Comparison of ENCODE assay signal across 16 cellular contexts in the genomic region with DNA sequence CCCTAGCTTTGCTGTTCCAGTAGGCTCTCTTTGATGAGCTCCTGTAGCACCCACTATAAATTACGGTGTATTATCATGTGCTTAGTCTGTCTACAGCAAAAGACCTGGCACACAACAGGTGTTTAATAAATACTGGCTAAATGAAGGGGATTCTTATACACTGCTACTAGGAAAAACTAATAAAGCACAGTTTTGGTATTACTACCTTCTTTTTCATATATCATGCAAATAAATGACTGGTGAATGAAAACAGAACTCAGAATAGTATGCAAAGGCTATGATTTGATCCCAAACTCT.
"Had no signal": no experiment of that assay in that cellular context is flagged by ENCODE, and none has a peak within 500 bp of the region (broad histone marks: within the 10 kb centered on the region; RNA-seq: fewer than 3 reads in every experiment).

No MANE protein-coding gene starts in this region.

- H3K9me3 Mint-ChIP-seq: immature natural killer cell; naive thymus-derived CD4-positive, alpha-beta T cell; stimulated activated effector memory CD8-positive, alpha-beta T cell treated with anti-CD3 and anti-CD28 coated beads, Interleukin-12 subunit alpha, Interleukin-12 subunit beta, amount 100 ng/mL, for 72 hours; type B pancreatic cell had no signal

- DNase-seq: activated CD8-positive, alpha-beta memory T cell treated with anti-CD3 and anti-CD28 coated beads for 24 hours; activated CD8-positive, alpha-beta memory T cell treated with anti-CD3 and anti-CD28 coated beads, Interleukin-2, amount 50 U/mL, for 48 hours; aorta; brain microvascular endothelial cell; central memory CD4-positive, alpha-beta T cell; dorsolateral prefrontal cortex; immature natural killer cell; left ventricle myocardium superior; naive thymus-derived CD4-positive, alpha-beta T cell; sigmoid colon; stimulated activated CD4-positive, alpha-beta T cell treated with anti-CD3 and anti-CD28 coated beads, Interleukin-4, amount 100 ng/mL, for 24 hours; testis had no signal

- H3K27ac Mint-ChIP-seq: stimulated activated effector memory CD8-positive, alpha-beta T cell treated with anti-CD3 and anti-CD28 coated beads, Interleukin-12 subunit alpha, Interleukin-12 subunit beta, amount 100 ng/mL, for 72 hours; type B pancreatic cell had no signal

- H3K27me3 Mint-ChIP-seq: naive thymus-derived CD4-positive, alpha-beta T cell; type B pancreatic cell had no signal

- H3K9me3 ChIP-seq: pancreas, sigmoid colon, testis had no signal

- H3K27me3 ChIP-seq: brain microvascular endothelial cell, dorsolateral prefrontal cortex, pancreas, sigmoid colon, testis had no signal

- H3K4me1 ChIP-seq: pancreas, testis had no signal

- H3K4me3 ChIP-seq: dorsolateral prefrontal cortex, pancreas, sigmoid colon, testis had no signal

- H3K27ac ChIP-seq: brain microvascular endothelial cell, dorsolateral prefrontal cortex, pancreas, testis had no signal

- ATAC-seq: activated CD4-positive, CD25-positive, alpha-beta regulatory T cell treated with anti-CD3 and anti-CD28 coated beads, Interleukin-2, amount 50 U/mL, for 24 hours; left ventricle myocardium superior; naive thymus-derived CD4-positive, alpha-beta T cell; stimulated activated effector memory CD8-positive, alpha-beta T cell treated with anti-CD3 and anti-CD28 coated beads, Interleukin-12 subunit alpha, Interleukin-12 subunit beta, amount 100 ng/mL, for 72 hours had no signal

- H3K4me3 Mint-ChIP-seq: immature natural killer cell; naive thymus-derived CD4-positive, alpha-beta T cell; stimulated activated effector memory CD8-positive, alpha-beta T cell treated with anti-CD3 and anti-CD28 coated beads, Interleukin-12 subunit alpha, Interleukin-12 subunit beta, amount 100 ng/mL, for 72 hours; type B pancreatic cell had no signal
